In the genomic region with DNA sequence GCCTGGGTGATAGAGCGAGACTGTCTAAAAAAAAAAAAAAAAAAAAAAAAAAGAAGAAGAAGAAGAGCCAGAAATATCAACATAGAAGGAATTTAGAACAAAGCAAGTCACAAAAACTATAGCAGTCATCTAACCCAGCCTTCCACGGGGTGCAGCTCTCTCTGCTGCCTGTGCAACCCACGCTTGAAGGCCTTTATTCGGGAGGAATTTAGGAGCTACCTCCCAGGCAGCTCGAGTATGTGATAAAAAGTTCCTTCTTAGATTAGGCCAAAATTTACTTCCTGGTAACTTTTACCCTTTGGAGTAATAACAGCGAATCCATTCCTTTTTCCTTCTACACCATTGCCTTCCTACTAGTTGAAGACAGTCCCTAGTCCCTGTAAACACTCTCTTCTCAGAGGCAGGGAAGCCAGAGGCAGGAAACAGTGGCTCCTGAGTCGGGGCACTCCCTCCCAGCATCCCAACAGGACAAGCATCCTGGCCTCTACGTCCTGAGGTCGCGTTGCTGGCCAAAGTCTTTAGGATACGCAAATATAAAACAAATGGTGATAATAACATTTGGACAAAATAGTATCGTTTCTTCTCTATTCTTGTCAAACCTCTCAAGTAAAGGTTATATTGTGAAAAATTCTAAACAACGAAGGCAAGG, we compare ENCODE assay signal across 1 cellular context.
TF ChIP-seq lines count a peak whose summit lies in the region.

No MANE protein-coding gene starts in this region.

TF ChIP-seq in HepG2, 621 proteins besides CTCF, POLR2A, EP300 and RAD21 (continued from another document):
- TF ChIP-seq STAT6 (CRISPR knock-in tag; IDR thresholded peaks at IDR 0.05; ENCODE audit: borderline replicate concordance): no peak
- TF ChIP-seq KIAA2018 (CRISPR knock-in tag; IDR thresholded peaks at IDR 0.05; ENCODE audit: borderline replicate concordance): no peak
- TF ChIP-seq HCFC1 (IDR thresholded peaks at IDR 0.05; ENCODE audit: low read depth, low read length): no peak
- TF ChIP-seq ZNF317 (CRISPR knock-in tag; IDR thresholded peaks at IDR 0.05): no peak
- no peak for TF ChIP-seq IKZF1 (IDR thresholded peaks at IDR 0.05)
- TF ChIP-seq GMEB1 (CRISPR knock-in tag; IDR thresholded peaks at IDR 0.05; ENCODE audit: borderline replicate concordance): no peak
- TF ChIP-seq SP2 (CRISPR knock-in tag; IDR thresholded peaks at IDR 0.05): no peak
- no peak for TF ChIP-seq ZFP62 (CRISPR knock-in tag; IDR thresholded peaks at IDR 0.05)
